1 cellular context compared by ENCODE assay signal in the genomic region with DNA sequence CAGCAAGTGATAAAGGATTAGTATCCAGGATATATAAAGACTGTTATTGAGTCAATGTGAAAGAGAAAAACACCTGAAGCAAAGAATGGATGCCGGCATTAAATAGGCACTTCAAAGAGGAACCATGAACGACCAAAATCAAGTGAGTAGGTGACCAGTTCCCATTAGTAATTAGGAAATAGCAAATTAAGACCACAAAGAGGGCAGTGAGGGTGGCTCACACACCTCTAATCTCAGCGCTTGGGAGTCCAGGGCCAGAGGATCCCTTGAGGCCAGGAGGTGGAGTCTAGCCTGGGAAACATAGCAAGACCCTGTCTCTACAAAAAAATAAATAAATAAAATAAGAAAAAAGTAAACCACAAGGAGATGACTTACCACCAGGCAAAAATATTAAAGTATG.
TF ChIP-seq lines count a peak whose summit lies in the region.

No MANE protein-coding gene starts in this region.

TF ChIP-seq in GM23338, 12 proteins besides CTCF, POLR2A, EP300 and RAD21 (continued from another document):
- TF ChIP-seq CREB1 (CRISPR knock-in tag; IDR thresholded peaks at IDR 0.05; ENCODE audit: low read depth) (no peak), POLR2AphosphoS5 (IDR thresholded peaks at IDR 0.05; ENCODE audit: low read depth) (no peak)
- TF ChIP-seq, protein P1, sequence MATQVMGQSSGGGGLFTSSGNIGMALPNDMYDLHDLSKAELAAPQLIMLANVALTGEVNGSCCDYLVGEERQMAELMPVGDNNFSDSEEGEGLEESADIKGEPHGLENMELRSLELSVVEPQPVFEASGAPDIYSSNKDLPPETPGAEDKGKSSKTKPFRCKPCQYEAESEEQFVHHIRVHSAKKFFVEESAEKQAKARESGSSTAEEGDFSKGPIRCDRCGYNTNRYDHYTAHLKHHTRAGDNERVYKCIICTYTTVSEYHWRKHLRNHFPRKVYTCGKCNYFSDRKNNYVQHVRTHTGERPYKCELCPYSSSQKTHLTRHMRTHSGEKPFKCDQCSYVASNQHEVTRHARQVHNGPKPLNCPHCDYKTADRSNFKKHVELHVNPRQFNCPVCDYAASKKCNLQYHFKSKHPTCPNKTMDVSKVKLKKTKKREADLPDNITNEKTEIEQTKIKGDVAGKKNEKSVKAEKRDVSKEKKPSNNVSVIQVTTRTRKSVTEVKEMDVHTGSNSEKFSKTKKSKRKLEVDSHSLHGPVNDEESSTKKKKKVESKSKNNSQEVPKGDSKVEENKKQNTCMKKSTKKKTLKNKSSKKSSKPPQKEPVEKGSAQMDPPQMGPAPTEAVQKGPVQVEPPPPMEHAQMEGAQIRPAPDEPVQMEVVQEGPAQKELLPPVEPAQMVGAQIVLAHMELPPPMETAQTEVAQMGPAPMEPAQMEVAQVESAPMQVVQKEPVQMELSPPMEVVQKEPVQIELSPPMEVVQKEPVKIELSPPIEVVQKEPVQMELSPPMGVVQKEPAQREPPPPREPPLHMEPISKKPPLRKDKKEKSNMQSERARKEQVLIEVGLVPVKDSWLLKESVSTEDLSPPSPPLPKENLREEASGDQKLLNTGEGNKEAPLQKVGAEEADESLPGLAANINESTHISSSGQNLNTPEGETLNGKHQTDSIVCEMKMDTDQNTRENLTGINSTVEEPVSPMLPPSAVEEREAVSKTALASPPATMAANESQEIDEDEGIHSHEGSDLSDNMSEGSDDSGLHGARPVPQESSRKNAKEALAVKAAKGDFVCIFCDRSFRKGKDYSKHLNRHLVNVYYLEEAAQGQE (IDR thresholded peaks at IDR 0.05; ENCODE audit: unreplicated experiment): no peak
- TF ChIP-seq, protein P2, sequence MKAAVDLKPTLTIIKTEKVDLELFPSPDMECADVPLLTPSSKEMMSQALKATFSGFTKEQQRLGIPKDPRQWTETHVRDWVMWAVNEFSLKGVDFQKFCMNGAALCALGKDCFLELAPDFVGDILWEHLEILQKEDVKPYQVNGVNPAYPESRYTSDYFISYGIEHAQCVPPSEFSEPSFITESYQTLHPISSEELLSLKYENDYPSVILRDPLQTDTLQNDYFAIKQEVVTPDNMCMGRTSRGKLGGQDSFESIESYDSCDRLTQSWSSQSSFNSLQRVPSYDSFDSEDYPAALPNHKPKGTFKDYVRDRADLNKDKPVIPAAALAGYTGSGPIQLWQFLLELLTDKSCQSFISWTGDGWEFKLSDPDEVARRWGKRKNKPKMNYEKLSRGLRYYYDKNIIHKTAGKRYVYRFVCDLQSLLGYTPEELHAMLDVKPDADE (IDR thresholded peaks at IDR 0.05): no peak
